In genomic region chr7:107169120-107170050, GRCh38 we compare ENCODE assay signal across 1 cellular context.
TF ChIP-seq lines count a peak whose summit lies in the region.

No MANE protein-coding gene starts in this region.

TF ChIP-seq in A549, 52 proteins besides CTCF, POLR2A, EP300 and RAD21 (continued from another document):
- TF ChIP-seq, protein P1, sequence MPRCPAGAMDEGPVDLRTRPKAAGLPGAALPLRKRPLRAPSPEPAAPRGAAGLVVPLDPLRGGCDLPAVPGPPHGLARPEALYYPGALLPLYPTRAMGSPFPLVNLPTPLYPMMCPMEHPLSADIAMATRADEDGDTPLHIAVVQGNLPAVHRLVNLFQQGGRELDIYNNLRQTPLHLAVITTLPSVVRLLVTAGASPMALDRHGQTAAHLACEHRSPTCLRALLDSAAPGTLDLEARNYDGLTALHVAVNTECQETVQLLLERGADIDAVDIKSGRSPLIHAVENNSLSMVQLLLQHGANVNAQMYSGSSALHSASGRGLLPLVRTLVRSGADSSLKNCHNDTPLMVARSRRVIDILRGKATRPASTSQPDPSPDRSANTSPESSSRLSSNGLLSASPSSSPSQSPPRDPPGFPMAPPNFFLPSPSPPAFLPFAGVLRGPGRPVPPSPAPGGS (IDR thresholded peaks at IDR 0.05) = peak; percentile 76; the same call in 1 of the 3 replicates
- TF ChIP-seq NR3C1 (IDR thresholded peaks at IDR 0.05) = no peak
- TF ChIP-seq HDAC2 (IDR thresholded peaks at IDR 0.05) = no peak
- TF ChIP-seq HOXB5 (CRISPR knock-in tag; IDR thresholded peaks at IDR 0.05) = no peak
- TF ChIP-seq RARB (CRISPR knock-in tag; IDR thresholded peaks at IDR 0.05) = peak; percentile 78; the same call in 1 of the 2 replicates
- TF ChIP-seq ZNF302 (CRISPR knock-in tag; IDR thresholded peaks at IDR 0.05) = no peak
- TF ChIP-seq PHF8 (IDR thresholded peaks at IDR 0.05; ENCODE audit: borderline replicate concordance, low read depth) = 0 out of 2 replicates have a peak, but pooled peaks have one; percentile 16
- no peak; the same call in 1 of the 2 replicates for TF ChIP-seq NFE2L2 (conservative IDR thresholded peaks at IDR 0.05; ENCODE audit: low read length)
- TF ChIP-seq HMGXB4 (CRISPR knock-in tag; IDR thresholded peaks at IDR 0.05; ENCODE audit: borderline replicate concordance) = no peak
- TF ChIP-seq, protein P2, sequence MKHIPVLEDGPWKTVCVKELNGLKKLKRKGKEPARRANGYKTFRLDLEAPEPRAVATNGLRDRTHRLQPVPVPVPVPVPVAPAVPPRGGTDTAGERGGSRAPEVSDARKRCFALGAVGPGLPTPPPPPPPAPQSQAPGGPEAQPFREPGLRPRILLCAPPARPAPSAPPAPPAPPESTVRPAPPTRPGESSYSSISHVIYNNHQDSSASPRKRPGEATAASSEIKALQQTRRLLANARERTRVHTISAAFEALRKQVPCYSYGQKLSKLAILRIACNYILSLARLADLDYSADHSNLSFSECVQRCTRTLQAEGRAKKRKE (CRISPR knock-in tag; IDR thresholded peaks at IDR 0.05; ENCODE audit: low read depth) = no peak
- TF ChIP-seq, protein P3, sequence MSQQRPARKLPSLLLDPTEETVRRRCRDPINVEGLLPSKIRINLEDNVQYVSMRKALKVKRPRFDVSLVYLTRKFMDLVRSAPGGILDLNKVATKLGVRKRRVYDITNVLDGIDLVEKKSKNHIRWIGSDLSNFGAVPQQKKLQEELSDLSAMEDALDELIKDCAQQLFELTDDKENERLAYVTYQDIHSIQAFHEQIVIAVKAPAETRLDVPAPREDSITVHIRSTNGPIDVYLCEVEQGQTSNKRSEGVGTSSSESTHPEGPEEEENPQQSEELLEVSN (IDR thresholded peaks at IDR 0.05; ENCODE audit: borderline replicate concordance, low read depth) = no peak
- TF ChIP-seq CBX8 (IDR thresholded peaks at IDR 0.05) = no peak
- TF ChIP-seq KDM1A (IDR thresholded peaks at IDR 0.05; ENCODE audit: low read depth) = no peak
- TF ChIP-seq POLR2AphosphoS2 (conservative IDR thresholded peaks at IDR 0.05; ENCODE audit: low read length) = peak; percentile 77; the same call in 1 of the 2 replicates
- peak; percentile 34; the same call in 1 of the 2 replicates for TF ChIP-seq GATA3 (IDR thresholded peaks at IDR 0.05; ENCODE audit: borderline replicate concordance)
